In genomic region chr15:48132874-48133273, GRCh38 we compare ENCODE assay signal across 2 cellular contexts.
TF ChIP-seq lines count a peak whose summit lies in the region.

No MANE protein-coding gene starts in this region.

TF ChIP-seq in GM23338, 12 proteins besides CTCF, POLR2A, EP300 and RAD21 (continued from another document):
- no peak for TF ChIP-seq ZNF462 (CRISPR knock-in tag; IDR thresholded peaks at IDR 0.05)
- no peak for TF ChIP-seq JUNB (IDR thresholded peaks at IDR 0.05; ENCODE audit: unreplicated experiment)
- TF ChIP-seq EZH2 (IDR thresholded peaks at IDR 0.05; ENCODE audit: low read depth, unreplicated experiment) = no peak
- TF ChIP-seq REST (IDR thresholded peaks at IDR 0.05; ENCODE audit: unreplicated experiment) = no peak
- no peak for TF ChIP-seq ETS1 (IDR thresholded peaks at IDR 0.05)
- TF ChIP-seq ZNF114 (CRISPR knock-in tag; IDR thresholded peaks at IDR 0.05) = no peak
- TF ChIP-seq EZH2phosphoT487 (IDR thresholded peaks at IDR 0.05; ENCODE audit: unreplicated experiment) = no peak
TF ChIP-seq in GM23338: peak in this region for 0.

TF ChIP-seq in WTC11, 78 proteins besides CTCF, POLR2A, EP300 and RAD21 (continued from another document):
- TF ChIP-seq E2F1 (CRISPR knock-in tag; IDR thresholded peaks at IDR 0.05) = no peak
- TF ChIP-seq HMGA2 (CRISPR knock-in tag; IDR thresholded peaks at IDR 0.05) = no peak
- no peak for TF ChIP-seq ATF6 (CRISPR knock-in tag; IDR thresholded peaks at IDR 0.05)
- TF ChIP-seq EMX1 (CRISPR knock-in tag; IDR thresholded peaks at IDR 0.05) = no peak
- no peak for TF ChIP-seq JUN (CRISPR knock-in tag; IDR thresholded peaks at IDR 0.05)
- TF ChIP-seq RELA (CRISPR knock-in tag; IDR thresholded peaks at IDR 0.05; ENCODE audit: borderline replicate concordance) = no peak
- no peak for TF ChIP-seq ZNF512 (CRISPR knock-in tag; IDR thresholded peaks at IDR 0.05; ENCODE audit: borderline replicate concordance)
- TF ChIP-seq ZNF232 (CRISPR knock-in tag; IDR thresholded peaks at IDR 0.05) = no peak
- no peak for TF ChIP-seq CBFB (CRISPR knock-in tag; IDR thresholded peaks at IDR 0.05; ENCODE audit: low read depth)
